In the genomic region with DNA sequence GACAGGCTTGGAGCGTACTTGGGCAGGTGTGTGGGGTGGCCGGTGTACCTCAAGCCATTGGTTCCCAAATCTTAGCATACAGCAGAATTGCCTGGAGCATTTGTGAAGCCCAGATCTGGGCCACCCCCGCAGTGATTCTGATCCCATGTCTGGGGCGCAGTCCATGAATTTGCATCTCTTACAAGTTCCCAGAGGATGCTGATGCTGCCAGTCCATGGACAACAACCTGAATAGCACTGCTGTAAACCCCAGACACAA, we compare ENCODE assay signal across 1 cellular context.
TF ChIP-seq lines count a peak whose summit lies in the region.

No MANE protein-coding gene starts in this region.

TF ChIP-seq in GM23338, 12 proteins besides CTCF, POLR2A, EP300 and RAD21:
- TF ChIP-seq, protein P1, sequence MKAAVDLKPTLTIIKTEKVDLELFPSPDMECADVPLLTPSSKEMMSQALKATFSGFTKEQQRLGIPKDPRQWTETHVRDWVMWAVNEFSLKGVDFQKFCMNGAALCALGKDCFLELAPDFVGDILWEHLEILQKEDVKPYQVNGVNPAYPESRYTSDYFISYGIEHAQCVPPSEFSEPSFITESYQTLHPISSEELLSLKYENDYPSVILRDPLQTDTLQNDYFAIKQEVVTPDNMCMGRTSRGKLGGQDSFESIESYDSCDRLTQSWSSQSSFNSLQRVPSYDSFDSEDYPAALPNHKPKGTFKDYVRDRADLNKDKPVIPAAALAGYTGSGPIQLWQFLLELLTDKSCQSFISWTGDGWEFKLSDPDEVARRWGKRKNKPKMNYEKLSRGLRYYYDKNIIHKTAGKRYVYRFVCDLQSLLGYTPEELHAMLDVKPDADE (IDR thresholded peaks at IDR 0.05) = no peak
- no peak for TF ChIP-seq ZNF331 (CRISPR knock-in tag; IDR thresholded peaks at IDR 0.05; ENCODE audit: low read depth)
- no peak for TF ChIP-seq EZH2phosphoT487 (IDR thresholded peaks at IDR 0.05; ENCODE audit: unreplicated experiment)
- TF ChIP-seq STAT1 (IDR thresholded peaks at IDR 0.05; ENCODE audit: unreplicated experiment) = no peak
- TF ChIP-seq POLR2AphosphoS5 (IDR thresholded peaks at IDR 0.05; ENCODE audit: low read depth) = no peak
- TF ChIP-seq, protein P2, sequence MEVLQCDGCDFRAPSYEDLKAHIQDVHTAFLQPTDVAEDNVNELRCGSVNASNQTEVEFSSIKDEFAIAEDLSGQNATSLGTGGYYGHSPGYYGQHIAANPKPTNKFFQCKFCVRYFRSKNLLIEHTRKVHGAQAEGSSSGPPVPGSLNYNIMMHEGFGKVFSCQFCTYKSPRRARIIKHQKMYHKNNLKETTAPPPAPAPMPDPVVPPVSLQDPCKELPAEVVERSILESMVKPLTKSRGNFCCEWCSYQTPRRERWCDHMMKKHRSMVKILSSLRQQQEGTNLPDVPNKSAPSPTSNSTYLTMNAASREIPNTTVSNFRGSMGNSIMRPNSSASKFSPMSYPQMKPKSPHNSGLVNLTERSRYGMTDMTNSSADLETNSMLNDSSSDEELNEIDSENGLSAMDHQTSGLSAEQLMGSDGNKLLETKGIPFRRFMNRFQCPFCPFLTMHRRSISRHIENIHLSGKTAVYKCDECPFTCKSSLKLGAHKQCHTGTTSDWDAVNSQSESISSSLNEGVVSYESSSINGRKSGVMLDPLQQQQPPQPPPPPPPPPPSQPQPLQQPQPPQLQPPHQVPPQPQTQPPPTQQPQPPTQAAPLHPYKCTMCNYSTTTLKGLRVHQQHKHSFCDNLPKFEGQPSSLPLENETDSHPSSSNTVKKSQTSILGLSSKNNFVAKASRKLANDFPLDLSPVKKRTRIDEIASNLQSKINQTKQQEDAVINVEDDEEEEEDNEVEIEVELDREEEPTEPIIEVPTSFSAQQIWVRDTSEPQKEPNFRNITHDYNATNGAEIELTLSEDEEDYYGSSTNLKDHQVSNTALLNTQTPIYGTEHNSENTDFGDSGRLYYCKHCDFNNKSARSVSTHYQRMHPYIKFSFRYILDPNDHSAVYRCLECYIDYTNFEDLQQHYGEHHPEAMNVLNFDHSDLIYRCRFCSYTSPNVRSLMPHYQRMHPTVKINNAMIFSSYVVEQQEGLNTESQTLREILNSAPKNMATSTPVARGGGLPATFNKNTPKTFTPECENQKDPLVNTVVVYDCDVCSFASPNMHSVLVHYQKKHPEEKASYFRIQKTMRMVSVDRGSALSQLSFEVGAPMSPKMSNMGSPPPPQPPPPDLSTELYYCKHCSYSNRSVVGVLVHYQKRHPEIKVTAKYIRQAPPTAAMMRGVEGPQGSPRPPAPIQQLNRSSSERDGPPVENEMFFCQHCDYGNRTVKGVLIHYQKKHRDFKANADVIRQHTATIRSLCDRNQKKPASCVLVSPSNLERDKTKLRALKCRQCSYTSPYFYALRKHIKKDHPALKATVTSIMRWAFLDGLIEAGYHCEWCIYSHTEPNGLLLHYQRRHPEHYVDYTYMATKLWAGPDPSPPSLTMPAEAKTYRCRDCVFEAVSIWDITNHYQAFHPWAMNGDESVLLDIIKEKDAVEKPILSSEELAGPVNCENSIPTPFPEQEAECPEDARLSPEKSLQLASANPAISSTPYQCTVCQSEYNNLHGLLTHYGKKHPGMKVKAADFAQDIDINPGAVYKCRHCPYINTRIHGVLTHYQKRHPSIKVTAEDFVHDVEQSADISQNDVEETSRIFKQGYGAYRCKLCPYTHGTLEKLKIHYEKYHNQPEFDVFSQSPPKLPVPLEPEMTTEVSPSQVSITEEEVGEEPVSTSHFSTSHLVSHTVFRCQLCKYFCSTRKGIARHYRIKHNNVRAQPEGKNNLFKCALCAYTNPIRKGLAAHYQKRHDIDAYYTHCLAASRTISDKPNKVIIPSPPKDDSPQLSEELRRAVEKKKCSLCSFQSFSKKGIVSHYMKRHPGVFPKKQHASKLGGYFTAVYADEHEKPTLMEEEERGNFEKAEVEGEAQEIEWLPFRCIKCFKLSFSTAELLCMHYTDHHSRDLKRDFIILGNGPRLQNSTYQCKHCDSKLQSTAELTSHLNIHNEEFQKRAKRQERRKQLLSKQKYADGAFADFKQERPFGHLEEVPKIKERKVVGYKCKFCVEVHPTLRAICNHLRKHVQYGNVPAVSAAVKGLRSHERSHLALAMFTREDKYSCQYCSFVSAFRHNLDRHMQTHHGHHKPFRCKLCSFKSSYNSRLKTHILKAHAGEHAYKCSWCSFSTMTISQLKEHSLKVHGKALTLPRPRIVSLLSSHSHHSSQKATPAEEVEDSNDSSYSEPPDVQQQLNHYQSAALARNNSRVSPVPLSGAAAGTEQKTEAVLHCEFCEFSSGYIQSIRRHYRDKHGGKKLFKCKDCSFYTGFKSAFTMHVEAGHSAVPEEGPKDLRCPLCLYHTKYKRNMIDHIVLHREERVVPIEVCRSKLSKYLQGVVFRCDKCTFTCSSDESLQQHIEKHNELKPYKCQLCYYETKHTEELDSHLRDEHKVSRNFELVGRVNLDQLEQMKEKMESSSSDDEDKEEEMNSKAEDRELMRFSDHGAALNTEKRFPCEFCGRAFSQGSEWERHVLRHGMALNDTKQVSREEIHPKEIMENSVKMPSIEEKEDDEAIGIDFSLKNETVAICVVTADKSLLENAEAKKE (CRISPR knock-in tag; IDR thresholded peaks at IDR 0.05) = no peak
- TF ChIP-seq EZH2 (IDR thresholded peaks at IDR 0.05; ENCODE audit: low read depth, unreplicated experiment) = no peak
- TF ChIP-seq ZNF114 (CRISPR knock-in tag; IDR thresholded peaks at IDR 0.05) = no peak
- no peak for TF ChIP-seq JUNB (IDR thresholded peaks at IDR 0.05; ENCODE audit: unreplicated experiment)
- no peak for TF ChIP-seq CREB1 (CRISPR knock-in tag; IDR thresholded peaks at IDR 0.05; ENCODE audit: low read depth)
- TF ChIP-seq, protein P3, sequence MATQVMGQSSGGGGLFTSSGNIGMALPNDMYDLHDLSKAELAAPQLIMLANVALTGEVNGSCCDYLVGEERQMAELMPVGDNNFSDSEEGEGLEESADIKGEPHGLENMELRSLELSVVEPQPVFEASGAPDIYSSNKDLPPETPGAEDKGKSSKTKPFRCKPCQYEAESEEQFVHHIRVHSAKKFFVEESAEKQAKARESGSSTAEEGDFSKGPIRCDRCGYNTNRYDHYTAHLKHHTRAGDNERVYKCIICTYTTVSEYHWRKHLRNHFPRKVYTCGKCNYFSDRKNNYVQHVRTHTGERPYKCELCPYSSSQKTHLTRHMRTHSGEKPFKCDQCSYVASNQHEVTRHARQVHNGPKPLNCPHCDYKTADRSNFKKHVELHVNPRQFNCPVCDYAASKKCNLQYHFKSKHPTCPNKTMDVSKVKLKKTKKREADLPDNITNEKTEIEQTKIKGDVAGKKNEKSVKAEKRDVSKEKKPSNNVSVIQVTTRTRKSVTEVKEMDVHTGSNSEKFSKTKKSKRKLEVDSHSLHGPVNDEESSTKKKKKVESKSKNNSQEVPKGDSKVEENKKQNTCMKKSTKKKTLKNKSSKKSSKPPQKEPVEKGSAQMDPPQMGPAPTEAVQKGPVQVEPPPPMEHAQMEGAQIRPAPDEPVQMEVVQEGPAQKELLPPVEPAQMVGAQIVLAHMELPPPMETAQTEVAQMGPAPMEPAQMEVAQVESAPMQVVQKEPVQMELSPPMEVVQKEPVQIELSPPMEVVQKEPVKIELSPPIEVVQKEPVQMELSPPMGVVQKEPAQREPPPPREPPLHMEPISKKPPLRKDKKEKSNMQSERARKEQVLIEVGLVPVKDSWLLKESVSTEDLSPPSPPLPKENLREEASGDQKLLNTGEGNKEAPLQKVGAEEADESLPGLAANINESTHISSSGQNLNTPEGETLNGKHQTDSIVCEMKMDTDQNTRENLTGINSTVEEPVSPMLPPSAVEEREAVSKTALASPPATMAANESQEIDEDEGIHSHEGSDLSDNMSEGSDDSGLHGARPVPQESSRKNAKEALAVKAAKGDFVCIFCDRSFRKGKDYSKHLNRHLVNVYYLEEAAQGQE (IDR thresholded peaks at IDR 0.05; ENCODE audit: unreplicated experiment) = no peak
